ENCODE assay signal across 20 cellular contexts in genomic region chr7:116257156-116257555, GRCh38.
"Had no signal": no experiment of that assay in that cellular context is flagged by ENCODE, and none has a peak within 500 bp of the region (broad histone marks: within the 10 kb centered on the region; RNA-seq: fewer than 3 reads in every experiment).

No MANE protein-coding gene starts in this region.

- DNase-seq: colonic mucosa; dermis blood vessel endothelial cell; erythroblast; foreskin keratinocyte; immature natural killer cell; kidney; left cardiac atrium; left ventricle myocardium inferior; lower lobe of right lung; posterior cingulate gyrus; stimulated activated naive CD4-positive, alpha-beta T cell; stomach; substantia nigra; upper lobe of left lung; uterus had no signal

- H3K27me3 Mint-ChIP-seq: memory B cell had no signal

- H3K27ac ChIP-seq: colonic mucosa, foreskin keratinocyte, left ventricle myocardium inferior, lower lobe of right lung, neutrophil, skin epidermis, stomach, upper lobe of left lung, uterus had no signal

- H3K9me3 ChIP-seq: colonic mucosa, left ventricle myocardium inferior, lower lobe of right lung, neutrophil, stomach, upper lobe of left lung, uterus had no signal

- H3K4me1 ChIP-seq: colonic mucosa, lower lobe of right lung, uterus had no signal

- H3K27ac Mint-ChIP-seq: memory B cell, mesothelial cell of epicardium had no signal

- H3K27me3 ChIP-seq: colonic mucosa, foreskin keratinocyte, neutrophil, stomach, upper lobe of left lung, uterus had no signal

- H3K36me3 ChIP-seq: colonic mucosa, uterus had no signal

- H3K9me3 Mint-ChIP-seq: immature natural killer cell, memory B cell, mesothelial cell of epicardium had no signal

- ATAC-seq: foreskin keratinocyte, left cardiac atrium, lower lobe of right lung, sciatic nerve had no signal

- H3K4me3 Mint-ChIP-seq: immature natural killer cell, memory B cell, mesothelial cell of epicardium had no signal

- H3K4me3 ChIP-seq: colonic mucosa, left ventricle myocardium inferior, lower lobe of right lung, skin epidermis, stomach, upper lobe of left lung, uterus had no signal
